19 cellular contexts compared by ENCODE assay signal in the genomic region with DNA sequence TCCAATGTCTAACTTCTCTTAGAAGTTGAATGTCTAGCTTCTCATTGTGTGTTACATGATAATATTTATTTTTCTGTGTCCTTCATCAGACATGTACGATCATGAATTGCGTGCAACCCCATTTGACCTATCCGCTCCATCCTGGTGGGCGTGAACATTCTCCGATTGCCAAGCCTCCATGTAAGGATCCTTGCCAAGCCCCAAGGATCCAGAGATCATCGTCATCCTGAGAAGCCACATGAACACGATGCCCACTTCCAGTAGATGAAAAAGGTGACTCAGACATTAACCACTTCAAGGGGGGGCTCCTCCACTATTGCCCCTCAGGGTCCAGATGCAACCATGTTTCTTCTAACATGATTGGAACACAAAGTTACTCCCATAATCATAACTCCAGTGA. TPM values are rescaled to one million over a fixed set of nuclear protein-coding genes. Genes with fewer than 3 reads are reported as not detected.
DNase-seq lines count a peak whose midpoint lies in the region; ATAC-seq and TF ChIP-seq lines count a peak whose summit lies in the region.
"Had no signal": no experiment of that assay in that cellular context is flagged by ENCODE, and none has a peak within 500 bp of the region (broad histone marks: within the 10 kb centered on the region; RNA-seq: fewer than 3 reads in every experiment).

No MANE protein-coding gene starts in this region.

- CTCF ChIA-PET in mammary epithelial cell (lab: Charles Lee; ENCODE audit: low non-redundant PET) = interaction anchor here (0.6 to 0.9 kb wide), 2 partner anchors 74 to 77 kb away, joined by 3 to 4 read pairs; no protein-coding TSS in a partner anchor

- no peak overlapping the region for H3K9ac ChIP-seq in mammary epithelial cell (ENCODE audit: insufficient read depth, low read length)
- H3K9ac ChIP-seq: GM23248 had no signal

- TF ChIP-seq CTCF in natural killer cell (IDR thresholded peaks at IDR 0.05) (no peak), mammary epithelial cell (conservative IDR thresholded peaks at IDR 0.05 in 1 of 2, IDR thresholded peaks at IDR 0.05 in 1 of 2; ENCODE audit: extremely low read depth in 1 of 2, insufficient read depth in 1 of 2, low read depth in 1 of 2, low read length in 2 of 2) (no peak)

- H3K4me1 ChIP-seq in mammary epithelial cell (ENCODE audit: insufficient read depth, low read length) = peaks cover 39% of the 10 kb centered on the region
- H3K4me1 ChIP-seq: HAP-1 had no signal

- H3K79me2 ChIP-seq in mammary epithelial cell (ENCODE audit: insufficient read depth, low read length) = no peaks in the 10 kb centered on the region

- dilution Hi-C loops in mammary epithelial cell (cut with HindIII; ENCODE audit: low sequenced_read_pairs) = no loop called here

- H3K9me3 Mint-ChIP-seq in natural killer cell = no peaks in the 10 kb centered on the region
- no peaks in the 10 kb centered on the region for H3K9me3 Mint-ChIP-seq in natural killer cell treated with Interleukin-12 subunit alpha and Interleukin-12 subunit beta and Interleukin-15 and Interleukin-18, amount 100 ng/mL, for 72 hours
- H3K9me3 Mint-ChIP-seq in immature natural killer cell = peaks cover 0 to 3% (median 0%) of the 10 kb centered on the region in 6 donors

- intact Hi-C loops in natural killer cell (cut with micrococcal nuclease) = no loop called here
- intact Hi-C loops in mammary epithelial cell (cut with micrococcal nuclease) = loop anchor here (5.0 kb wide), 2 partner anchors 49 to 74 kb away; a partner anchor contains a TSS

- H3K36me3 ChIP-seq in mammary epithelial cell (ENCODE audit: insufficient read depth, low read length) = no peaks in the 10 kb centered on the region
- H3K36me3 ChIP-seq: HAP-1 had no signal

- 3% methylated on average over 7 of the region's 7 CpGs for WGBS in mammary epithelial cell (ENCODE audit: low coverage, missing lambda C conversion rate)

- H2AFZ ChIP-seq in mammary epithelial cell (ENCODE audit: low read depth, low read length) = no peak overlapping the region
- H2AFZ ChIP-seq: GM23248 had no signal

- H3K4me1 Mint-ChIP-seq in natural killer cell (peaks cover 25 to 42% of the 10 kb centered on the region in 2 donors), immature natural killer cell (peaks cover 29 to 56% of the 10 kb centered on the region in 2 donors)
- H3K4me1 Mint-ChIP-seq in natural killer cell treated with Interleukin-12 subunit alpha and Interleukin-12 subunit beta and Interleukin-15 and Interleukin-18, amount 100 ng/mL, for 72 hours (ENCODE audit: low read depth in 2 of 2) = peaks cover 22 to 23% of the 10 kb centered on the region in 2 donors
- H3K4me1 Mint-ChIP-seq: CD14-positive monocyte had no signal

- no peak overlapping the region for H3K27ac Mint-ChIP-seq in natural killer cell
- H3K27ac Mint-ChIP-seq in natural killer cell treated with Interleukin-12 subunit alpha and Interleukin-12 subunit beta and Interleukin-15 and Interleukin-18, amount 100 ng/mL, for 72 hours = no peak overlapping the region
- peak overlapping the region in 1 of 6 donors; percentile 32 for H3K27ac Mint-ChIP-seq in immature natural killer cell
- H3K27ac Mint-ChIP-seq: CD14-positive monocyte; CD4-positive, alpha-beta memory T cell had no signal

- in situ Hi-C loops in mammary epithelial cell (cut with MboI; ENCODE audit: low sequenced_read_pairs in 2 of 2) = no loop called here

- H3K4me3 Mint-ChIP-seq in natural killer cell (peak overlapping the region; percentile 28), immature natural killer cell (peak overlapping the region; percentile 31 to 67 (median 45))
- H3K4me3 Mint-ChIP-seq in natural killer cell treated with Interleukin-12 subunit alpha and Interleukin-12 subunit beta and Interleukin-15 and Interleukin-18, amount 100 ng/mL, for 72 hours = no peak overlapping the region
- H3K4me3 Mint-ChIP-seq: CD14-positive monocyte had no signal

- no peaks in the 10 kb centered on the region for H4K20me1 ChIP-seq in mammary epithelial cell (ENCODE audit: insufficient read depth, low read length)

- no peak for ATAC-seq in natural killer cell
- ATAC-seq in natural killer cell treated with Interleukin-12 subunit alpha and Interleukin-12 subunit beta and Interleukin-15 and Interleukin-18, amount 100 ng/mL, for 72 hours = no peak
- ATAC-seq: A549 had no signal

- H3K36me3 Mint-ChIP-seq in natural killer cell = no peaks in the 10 kb centered on the region
- no peaks in the 10 kb centered on the region for H3K36me3 Mint-ChIP-seq in natural killer cell treated with Interleukin-12 subunit alpha and Interleukin-12 subunit beta and Interleukin-15 and Interleukin-18, amount 100 ng/mL, for 72 hours
- no peaks in the 10 kb centered on the region for H3K36me3 Mint-ChIP-seq in immature natural killer cell
- H3K36me3 Mint-ChIP-seq: CD14-positive monocyte had no signal

- no peaks in the 10 kb centered on the region for H3K27me3 ChIP-seq in mammary epithelial cell (ENCODE audit: insufficient read depth, low read length)

- peak overlapping the region; percentile 39 for H3K4me2 ChIP-seq in mammary epithelial cell (ENCODE audit: insufficient read depth, low read depth, low read length)
- H3K4me2 ChIP-seq: A549 had no signal

- H3K4me3 ChIP-seq in mammary epithelial cell (replicated peaks in 1 of 3; ENCODE audit: insufficient read depth in 1 of 3, low read depth in 2 of 3, low read length in 3 of 3) = no peak overlapping the region
- H3K4me3 ChIP-seq: A549, GM23248, HAP-1 had no signal

- H3K27ac ChIP-seq in mammary epithelial cell (ENCODE audit: insufficient read depth, low read depth, low read length) = peak overlapping the region; percentile 18
- H3K27ac ChIP-seq: 22Rv1, A549, GM23248 had no signal

- DNase-seq in natural killer cell = no peak
- DNase-seq in natural killer cell treated with Interleukin-12 subunit alpha and Interleukin-12 subunit beta and Interleukin-15 and Interleukin-18, amount 100 ng/mL, for 72 hours (ENCODE audit: low spot score) = no peak
- DNase-seq in mammary epithelial cell = peak; percentile 88
- DNase-seq in immature natural killer cell = no peak
- no peak for DNase-seq in stimulated activated CD4-positive, alpha-beta T cell treated with anti-CD3 and anti-CD28 coated beads, Interleukin-12 subunit alpha, Interleukin-12 subunit beta, amount 100 ng/mL, for 4 hours
- DNase-seq in GM03348 (ENCODE audit: low spot score) = no peak
- DNase-seq in inferior parietal cortex (ENCODE audit: extremely low spot score) = no peak
- DNase-seq: AML-193; CD4-positive, alpha-beta memory T cell; DMS79 treated with DMSO at 0.1 percent for 48 hours; GM23248 had no signal

- H3K9me3 ChIP-seq in mammary epithelial cell (replicated peaks; ENCODE audit: insufficient read depth, low read length) = no peaks in the 10 kb centered on the region
- H3K9me3 ChIP-seq: A549, HAP-1 had no signal

- H3K27me3 Mint-ChIP-seq in natural killer cell (ENCODE audit: low read depth in 2 of 2) = peaks cover 14 to 25% of the 10 kb centered on the region in 2 donors
- peaks cover 29 to 48% of the 10 kb centered on the region in 2 donors for H3K27me3 Mint-ChIP-seq in natural killer cell treated with Interleukin-12 subunit alpha and Interleukin-12 subunit beta and Interleukin-15 and Interleukin-18, amount 100 ng/mL, for 72 hours
- H3K27me3 Mint-ChIP-seq in immature natural killer cell (ENCODE audit: low read depth in 3 of 3) = peaks cover 3 to 28% (median 18%) of the 10 kb centered on the region in 3 donors

- BruUV-seq in mammary epithelial cell (replicated peaks; lab: Mats Ljungman, UMichigan) = no TSS peak

RNA-seq across cellular contexts. Expression of a gene that starts 25.5 kb away (rescaled TPM):
- total RNA-seq in natural killer cell (not detected), mammary epithelial cell (not detected)
- total RNA-seq in natural killer cell treated with Interleukin-12 subunit alpha and Interleukin-12 subunit beta and Interleukin-15 and Interleukin-18, amount 100 ng/mL, for 72 hours = not detected
- polyA plus RNA-seq in mammary epithelial cell (not detected), immature natural killer cell (not detected)
- not detected for polyA minus RNA-seq in mammary epithelial cell
- total RNA-seq: CD4-positive, alpha-beta memory T cell; G401; GM23248; H4; HT-29 had no signal
- polyA plus RNA-seq: BJ; CD14-positive monocyte; CD4-positive, alpha-beta memory T cell; GM23248 had no signal

RNA-seq across cellular contexts. Expression of a gene that starts 25.9 kb away (rescaled TPM):
- total RNA-seq in natural killer cell (not detected), mammary epithelial cell (under 1 TPM; under 0.01 to 0.52 TPM)
- not detected for total RNA-seq in natural killer cell treated with Interleukin-12 subunit alpha and Interleukin-12 subunit beta and Interleukin-15 and Interleukin-18, amount 100 ng/mL, for 72 hours
- polyA plus RNA-seq in mammary epithelial cell (0.20 TPM), immature natural killer cell (not detected)
- not detected for polyA minus RNA-seq in mammary epithelial cell
- total RNA-seq: CD4-positive, alpha-beta memory T cell; G401; GM23248; H4; HT-29 had no signal
- polyA plus RNA-seq: A549; BJ; CD14-positive monocyte; CD4-positive, alpha-beta memory T cell; GM23248 had no signal

RNA-seq across cellular contexts. Expression of a gene that starts 51.5 kb away (rescaled TPM):
- total RNA-seq in natural killer cell (not detected), mammary epithelial cell (not detected)
- not detected for total RNA-seq in natural killer cell treated with Interleukin-12 subunit alpha and Interleukin-12 subunit beta and Interleukin-15 and Interleukin-18, amount 100 ng/mL, for 72 hours
- polyA plus RNA-seq in mammary epithelial cell (0.17 TPM), immature natural killer cell (not detected)
- polyA minus RNA-seq in mammary epithelial cell = not detected
- total RNA-seq: CD4-positive, alpha-beta memory T cell; G401; GM23248; H4; HT-29 had no signal
- polyA plus RNA-seq: BJ; CD14-positive monocyte; CD4-positive, alpha-beta memory T cell; GM23248 had no signal
